Comparison of ENCODE assay signal across 8 cellular contexts in genomic region chr2:174012347-174013309, GRCh38. TPM values are rescaled to one million over a fixed set of nuclear protein-coding genes. Genes with fewer than 3 reads are reported as not detected.
DNase-seq lines count a peak whose midpoint lies in the region; ATAC-seq, FAIRE-seq and TF ChIP-seq lines count a peak whose summit lies in the region.

No MANE protein-coding gene starts in this region.

- H3K4ac ChIP-seq in H1 (replicated peaks; ENCODE audit: insufficient read length, low read depth, low read length), result peak overlapping the region; percentile 6
- H3K4ac ChIP-seq in mesenchymal stem cell (ENCODE audit: low read depth in 1 of 2, low read length in 2 of 2), result peak overlapping the region; percentile 63 to 75

- peaks cover 7% of the 10 kb centered on the region; the same call in 1 of the 2 replicates for H3K27me3 Mint-ChIP-seq in HFFc6 (ENCODE audit: insufficient read depth)

- H3K23ac ChIP-seq in H1 (ENCODE audit: insufficient read length) (no peak overlapping the region), mesenchymal stem cell (ENCODE audit: low read length in 2 of 2) (no peak overlapping the region)

- H2BK15ac ChIP-seq in H1 (ENCODE audit: low read length), result peak overlapping the region; percentile 65; the same call in 1 of the 2 replicates
- H2BK15ac ChIP-seq in mesenchymal stem cell (ENCODE audit: low read depth, poor library complexity, severe bottlenecking), result peak overlapping the region; percentile 98

- no peaks in the 10 kb centered on the region for H3K9me3 ChIP-seq in H1 (ENCODE audit: insufficient read depth in 2 of 2, low read depth in 1 of 2, low read length in 1 of 2)
- H3K9me3 ChIP-seq in mesenchymal stem cell (ENCODE audit: control insufficient read depth, low read length), result no peaks in the 10 kb centered on the region

- H2BK12ac ChIP-seq in H1 (ENCODE audit: low read depth, low read length), result peak overlapping the region; percentile 3; the same call in 1 of the 2 replicates
- H2BK12ac ChIP-seq in mesenchymal stem cell (ENCODE audit: low read length in 2 of 2), result peak overlapping the region; percentile 54 to 64

- no peak for ATAC-seq in GM18502 (IDR thresholded peaks at IDR 0.05; ENCODE audit: poor library complexity, unreplicated experiment)

- no peak overlapping the region for H2AK5ac ChIP-seq in H1 (ENCODE audit: low read depth, low read length)
- no peak overlapping the region for H2AK5ac ChIP-seq in mesenchymal stem cell (ENCODE audit: low read length, severe bottlenecking)

- H3K4me3 Mint-ChIP-seq in HFFc6, result peak overlapping the region; percentile 73

- 0 out of 2 replicates have a peak overlapping the region, but pooled peaks have one; percentile 12 for H2AFZ ChIP-seq in H1 (ENCODE audit: low read length)
- peak overlapping the region; percentile 84 for H2AFZ ChIP-seq in mesenchymal stem cell (ENCODE audit: low read depth, low read length)

- H3K79me1 ChIP-seq in H1 (ENCODE audit: low read depth, low read length) (no peaks in the 10 kb centered on the region), mesenchymal stem cell (replicated peaks; ENCODE audit: low read length, poor library complexity, severe bottlenecking) (no peaks in the 10 kb centered on the region)

- no peaks in the 10 kb centered on the region for H3K9me3 Mint-ChIP-seq in HFFc6

- H3K4me3 ChIP-seq in H1 (ENCODE audit: extremely low read depth in 1 of 4, insufficient read depth in 2 of 4, low read depth in 3 of 4, low read length in 4 of 4) (peak overlapping the region; percentile 25 to 60 (median 35)), mesenchymal stem cell (ENCODE audit: insufficient read depth in 1 of 2, low read depth in 1 of 2, low read length in 2 of 2) (peak overlapping the region in 1 of 2 experiments; percentile 81)

- H4K91ac ChIP-seq in H1 (replicated peaks; ENCODE audit: insufficient read length, low read length) (no peak overlapping the region), mesenchymal stem cell (ENCODE audit: low read length) (peak overlapping the region; percentile 93)

- DNase-seq in HFFc6 (no peak), H1 (ENCODE audit: low read depth in 1 of 2, low spot score in 2 of 2) (peak in 1 of 2 experiments; percentile 83), mesenchymal stem cell (peak; percentile 39), NCI-H1417 treated with DMSO at 0.1 percent for 48 hours (lab: John Stamatoyannopoulos, UW) (no peak), cerebellar nuclear complex (lab: John Stamatoyannopoulos, UW) (no peak)
- DNase-seq in activated CD8-positive, alpha-beta memory T cell treated with anti-CD3 and anti-CD28 coated beads for 4 hours (ENCODE audit: low read depth in 2 of 2), result peak; percentile 13
- DNase-seq in stimulated activated naive CD4-positive, alpha-beta T cell treated with Interleukin-2 at 50 U/mL for 16 hours (lab: John Stamatoyannopoulos, UW), result peak; percentile 5

- no peak for TF ChIP-seq RAD21 in H1 (IDR thresholded peaks at IDR 0.05 in 1 of 2, conservative IDR thresholded peaks at IDR 0.05 in 1 of 2; ENCODE audit: low read depth in 2 of 2, low read length in 2 of 2)

- POLR2A ChIA-PET in H1 (lab: Charles Lee; ENCODE audit: partially characterized antibody), result interaction anchor here (0.6 to 2.6 kb wide), 5 partner anchors 12 to 50 kb away, joined by 3 to 15 read pairs (median 3); no protein-coding TSS in a partner anchor

- peak overlapping the region; percentile 77 for H3K27ac Mint-ChIP-seq in HFFc6

- 49% methylated on average over 31 of the region's 56 CpGs; no CpG with 5 or more reads in 1 of the 2 experiments for WGBS in H1 (ENCODE audit: extremely low coverage in 1 of 2, insufficient coverage in 1 of 2, insufficient read length in 1 of 2, insufficient replicate concordance in 2 of 2, low coverage in 1 of 2, low lambda C conversion rate in 2 of 2, missing lambda C conversion rate in 1 of 2), 2 experiments
- WGBS in mesenchymal stem cell, result 47% methylated on average over 56 of the region's 56 CpGs

- peaks cover 5% of the 10 kb centered on the region; the same call in 1 of the 2 replicates for H3K23me2 ChIP-seq in H1 (ENCODE audit: low read depth, low read length)

- H4K8ac ChIP-seq in H1 (ENCODE audit: extremely low read depth, insufficient read depth, low read length) (peak overlapping the region; percentile 83), mesenchymal stem cell (ENCODE audit: low read length) (peak overlapping the region; percentile 98)

- no peak overlapping the region for H4K5ac ChIP-seq in H1 (ENCODE audit: insufficient read length, low read depth, low read length)

- no peak for TF ChIP-seq CTCF in HFFc6 (IDR thresholded peaks at IDR 0.05)
- no peak for TF ChIP-seq CTCF in H1 (IDR thresholded peaks at IDR 0.05; ENCODE audit: control extremely low read depth in 1 of 3, insufficient read depth in 1 of 3, low read depth in 1 of 3, low read length in 3 of 3)

- no peak for FAIRE-seq in H1 (lab: Jason Lieb, UNC)

- CTCF ChIA-PET in H1 (lab: Charles Lee; ENCODE audit: partially characterized antibody), result interaction anchor here (0.9 to 1.7 kb wide), 10 partner anchors 9 to 609 kb away, joined by 3 to 8 read pairs (median 4); no protein-coding TSS in a partner anchor

- H3K27ac ChIP-seq in H1 (ENCODE audit: low read depth, low read length), result no peak overlapping the region
- H3K27ac ChIP-seq in mesenchymal stem cell (ENCODE audit: low read length, poor library complexity, severe bottlenecking), result no peak overlapping the region

- no peaks in the 10 kb centered on the region for H4K20me1 ChIP-seq in H1 (replicated peaks in 1 of 2; ENCODE audit: control insufficient read depth in 1 of 2, insufficient read depth in 2 of 2, low read length in 2 of 2)

- H3K79me2 ChIP-seq in H1 (ENCODE audit: control insufficient read depth in 1 of 2, insufficient read depth in 2 of 2, low read length in 2 of 2), result no peaks in the 10 kb centered on the region

- H3K4me1 ChIP-seq in H1 (replicated peaks in 1 of 4; ENCODE audit: control insufficient read depth in 3 of 4, insufficient read depth in 4 of 4, low read length in 3 of 4) (peaks cover 5 to 20% (median 14%) of the 10 kb centered on the region in 4 experiments), mesenchymal stem cell (ENCODE audit: control insufficient read depth, insufficient read depth, low read depth, low read length) (no peaks in the 10 kb centered on the region)

- peak in 1 of 2 experiments; percentile 56; a peak in 1 of 3 replicates for TF ChIP-seq POLR2A in H1 (IDR thresholded peaks at IDR 0.05; ENCODE audit: control extremely low read depth in 1 of 2, low read depth in 2 of 2, low read length in 2 of 2)

- H3K18ac ChIP-seq in H1 (ENCODE audit: extremely low read depth, low read length), result peak overlapping the region; percentile 81
- H3K18ac ChIP-seq in mesenchymal stem cell (ENCODE audit: low read depth in 1 of 2, low read length in 2 of 2), result peak overlapping the region; percentile 84 to 94

- no peaks in the 10 kb centered on the region for H3K36me3 Mint-ChIP-seq in HFFc6 (ENCODE audit: low read depth)

- H2BK20ac ChIP-seq in H1 (ENCODE audit: low read length), result peak overlapping the region; percentile 41; the same call in 1 of the 2 replicates

- peaks cover 0 to 8% (median 5%) of the 10 kb centered on the region in 4 experiments; a peak in 4 of 7 replicates for H3K27me3 ChIP-seq in H1 (replicated peaks in 1 of 4; ENCODE audit: control insufficient read depth in 3 of 4, extremely low read depth in 1 of 4, insufficient read depth in 3 of 4, low read length in 3 of 4)
- no peaks in the 10 kb centered on the region for H3K27me3 ChIP-seq in mesenchymal stem cell (ENCODE audit: control insufficient read depth in 1 of 2, insufficient read depth in 1 of 2, low read length in 2 of 2)

- peak overlapping the region in 3 of 4 experiments; percentile 38 to 45 (median 39); a peak in 5 of 7 replicates for H3K9ac ChIP-seq in H1 (replicated peaks in 1 of 4; ENCODE audit: extremely low read depth in 1 of 4, low read depth in 3 of 4, low read length in 3 of 4)
- H3K9ac ChIP-seq in mesenchymal stem cell (ENCODE audit: low read length), result peak overlapping the region; percentile 99

- H3K56ac ChIP-seq in H1 (replicated peaks; ENCODE audit: insufficient read length, low read depth, low read length), result no peak overlapping the region

- peaks cover 61% of the 10 kb centered on the region for H3K4me1 Mint-ChIP-seq in HFFc6 (ENCODE audit: low read depth)

- no peak overlapping the region for H3K14ac ChIP-seq in H1 (ENCODE audit: insufficient read length)
- H3K14ac ChIP-seq in mesenchymal stem cell (ENCODE audit: low read length in 2 of 2), result no peak overlapping the region

- H3K4me2 ChIP-seq in H1 (ENCODE audit: insufficient read depth in 1 of 2, low read depth in 2 of 2, low read length in 2 of 2) (peak overlapping the region; percentile 66 to 74), mesenchymal stem cell (ENCODE audit: low read length, poor library complexity, severe bottlenecking) (peak overlapping the region; percentile 27)

- TF ChIP-seq EP300 in H1 (IDR thresholded peaks at IDR 0.05; ENCODE audit: borderline replicate concordance in 1 of 2, low read depth in 2 of 2, low read length in 2 of 2), result peak in 1 of 2 experiments; percentile 15; a peak in 2 of 3 replicates

- H2BK120ac ChIP-seq in H1 (replicated peaks; ENCODE audit: low read depth, low read length) (no peak overlapping the region), mesenchymal stem cell (ENCODE audit: low read depth, low read length) (peak overlapping the region; percentile 94)

- H3K36me3 ChIP-seq in H1 (ENCODE audit: control insufficient read depth in 2 of 4, insufficient read depth in 4 of 4, low read length in 3 of 4) (no peaks in the 10 kb centered on the region), mesenchymal stem cell (ENCODE audit: control insufficient read depth in 1 of 2, insufficient read depth in 2 of 2, low read depth in 1 of 2, low read length in 2 of 2) (no peaks in the 10 kb centered on the region)

- no peak overlapping the region; the same call in 1 of the 2 replicates for H2BK5ac ChIP-seq in H1 (ENCODE audit: low read depth, low read length)
- no peak overlapping the region for H2BK5ac ChIP-seq in mesenchymal stem cell (ENCODE audit: low read depth, low read length, poor library complexity, severe bottlenecking)

TF ChIP-seq in H1, 55 proteins besides CTCF, POLR2A, EP300 and RAD21 (continues in another document):
- TF ChIP-seq KDM5A (IDR thresholded peaks at IDR 0.05; ENCODE audit: low read length) (no peak), CHD1 (IDR thresholded peaks at IDR 0.05; ENCODE audit: low read depth, low read length) (no peak)

RNA-seq across cellular contexts. Expression of gene SP3, which starts 47.5 kb away (rescaled TPM):
- 10 to 100 TPM; 45.0 to 63.7 (median 52.1) TPM for total RNA-seq in HFFc6 (2021; fragmentation: NEBNext Ultra II Directional; extraction: Animal tissue kit (Norgen Biotek cat#: 25700))
- total RNA-seq in H1 (2021; fragmentation: NEBNext Ultra II Directional; extraction: Animal tissue kit (Norgen Biotek cat#: 25700)), result 85.1 and 92.1 TPM in 2 replicates
- 20.2 and 31.0 TPM in 2 replicates for polyA plus RNA-seq in H1 (2011; rRNA removed)
- polyA plus RNA-seq in H1 (2011; cell fraction: cytosol; rRNA removed), result 29.7 TPM
- 35.4 TPM for polyA plus RNA-seq in H1 (2011; cell fraction: nucleus; rRNA removed)
- 31.0 to 46.1 TPM (median 39.0 TPM) in 4 replicates for polyA plus RNA-seq in H1 (2012, experiment 1 of 2)
- polyA plus RNA-seq in H1 (2012, experiment 2 of 2), result 2.5 TPM
- 28.3 TPM for polyA plus RNA-seq in H1 (2013, experiment 1 of 2)
- polyA plus RNA-seq in H1 (2013, experiment 2 of 2), result 28.7 TPM
- polyA minus RNA-seq in H1 (2011; rRNA and poly(A)+ RNA removed), result 119 and 166 TPM in 2 replicates
- polyA minus RNA-seq in H1 (2011; cell fraction: cytosol; rRNA and poly(A)+ RNA removed), result 54.6 TPM
- 158 TPM for polyA minus RNA-seq in H1 (2011; cell fraction: nucleus; rRNA and poly(A)+ RNA removed)
- 25.1 TPM for polyA plus RNA-seq in mesenchymal stem cell (2013, experiment 1 of 2)
- polyA plus RNA-seq in mesenchymal stem cell (2013, experiment 2 of 2), result 24.7 TPM

Comparison
In these comparisons a context has a peak if more than half of its experiments do, and no peak if none do; other contexts are left out.
1. DNase-seq: peak in activated CD8-positive, alpha-beta memory T cell treated with anti-CD3 and anti-CD28 coated beads for 4 hours (2 of 2), mesenchymal stem cell (single experiment) and stimulated activated naive CD4-positive, alpha-beta T cell treated with Interleukin-2 at 50 U/mL for 16 hours (single experiment); none in HFFc6 (single experiment), NCI-H1417 treated with DMSO at 0.1 percent for 48 hours (single experiment) and cerebellar nuclear complex (0 of 2).